In genomic region chr21:23968008-23968407, GRCh38 we compare ENCODE assay signal across 23 cellular contexts.
DNase-seq lines count a peak whose midpoint lies in the region; ATAC-seq and TF ChIP-seq lines count a peak whose summit lies in the region.
"Had no signal": no experiment of that assay in that cellular context is flagged by ENCODE, and none has a peak within 500 bp of the region (broad histone marks: within the 10 kb centered on the region; RNA-seq: fewer than 3 reads in every experiment).

No MANE protein-coding gene starts in this region.

- no peaks in the 10 kb centered on the region for H3K9me2 ChIP-seq in Loucy (replicated peaks; ENCODE audit: low read depth, low read length)

- H4K20me1 ChIP-seq in Loucy (ENCODE audit: insufficient read depth, low read length, poor library complexity, severe bottlenecking), result no peaks in the 10 kb centered on the region

- no peaks in the 10 kb centered on the region for H3K9me3 ChIP-seq in Loucy (ENCODE audit: insufficient read depth, low read depth, low read length)
- no peaks in the 10 kb centered on the region for H3K9me3 ChIP-seq in naive thymus-derived CD4-positive, alpha-beta T cell (ENCODE audit: control insufficient read depth in 2 of 3, low read length in 3 of 3)
- H3K9me3 ChIP-seq: gastroesophageal sphincter had no signal

- peak overlapping the region in 6 of 9 donors; percentile 68 to 94 (median 78) for H3K27ac Mint-ChIP-seq in naive thymus-derived CD4-positive, alpha-beta T cell
- H3K27ac Mint-ChIP-seq: CD14-positive monocyte, HFFc6 had no signal

- H3K9me3 Mint-ChIP-seq in naive thymus-derived CD4-positive, alpha-beta T cell, result peaks cover 0 to 2% (median 0%) of the 10 kb centered on the region in 11 donors
- H3K9me3 Mint-ChIP-seq: stimulated activated naive B cell treated with anti-CD40 and anti-IgM and Interleukin-4, amounts not matched to agents 10 μg/mL and 1 μg/mL and 100 μg/mL, for 72 hours; T-helper 2 cell treated with Interferon-gamma antibody and Interleukin-4, amounts not matched to agents 5 μg/mL and 100 μg/mL, for 36 hours had no signal

- H3F3A ChIP-seq in Loucy (ENCODE audit: low read depth), result no peaks in the 10 kb centered on the region

- H2AFZ ChIP-seq in Loucy (ENCODE audit: low read length), result no peak overlapping the region
- H2AFZ ChIP-seq: hepatocyte, parathyroid adenoma had no signal

- no peak for ATAC-seq in naive thymus-derived CD4-positive, alpha-beta T cell
- ATAC-seq: gastroesophageal sphincter had no signal

- DNase-seq in NCI-H146 (lab: John Stamatoyannopoulos, UW), result peak; percentile 44
- DNase-seq in NCI-H146 treated with DMSO at 0.1 percent for 48 hours (lab: John Stamatoyannopoulos, UW; ENCODE audit: unreplicated experiment), result no peak
- peak; percentile 81 for DNase-seq in NCI-H748 (lab: John Stamatoyannopoulos, UW; ENCODE audit: unreplicated experiment)
- no peak for DNase-seq in naive thymus-derived CD4-positive, alpha-beta T cell
- DNase-seq in HuH-7 (ENCODE audit: low spot score), result no peak
- DNase-seq in activated naive CD4-positive, alpha-beta T cell treated with Interleukin-2 at 50 U/mL for 16 hours, result no peak
- no peak for DNase-seq in NOMO-1 treated with dmso at 0.1 percent for 144 hours (lab: John Stamatoyannopoulos, UW; ENCODE audit: unreplicated experiment)
- DNase-seq: aorta, HFFc6, mammary epithelial cell, NCI-H2107, SIG-M5, substantia nigra had no signal

- H3K4me1 Mint-ChIP-seq in naive thymus-derived CD4-positive, alpha-beta T cell, result peaks cover 0 to 41% (median 25%) of the 10 kb centered on the region in 7 donors

- peak overlapping the region; percentile 17 for H3K4me2 ChIP-seq in Loucy (ENCODE audit: low read depth, low read length, poor library complexity, severe bottlenecking)

- H3K4me3 Mint-ChIP-seq in naive thymus-derived CD4-positive, alpha-beta T cell, result peak overlapping the region in 1 of 10 donors; percentile 66
- H3K4me3 Mint-ChIP-seq: HFFc6 had no signal

- peaks cover 0 to 17% (median 0%) of the 10 kb centered on the region in 5 donors for H3K27me3 Mint-ChIP-seq in naive thymus-derived CD4-positive, alpha-beta T cell
- H3K27me3 Mint-ChIP-seq: activated naive CD8-positive, alpha-beta T cell; stimulated activated naive B cell treated with anti-CD40 and anti-IgM and Interleukin-4, amounts not matched to agents 10 μg/mL and 1 μg/mL and 100 μg/mL, for 72 hours had no signal

- H3K36me3 Mint-ChIP-seq in naive thymus-derived CD4-positive, alpha-beta T cell, result no peaks in the 10 kb centered on the region
- H3K36me3 Mint-ChIP-seq: activated naive CD8-positive, alpha-beta T cell; CD14-positive monocyte; stimulated activated naive B cell treated with anti-CD40 and anti-IgM and Interleukin-4, amounts not matched to agents 10 μg/mL and 1 μg/mL and 100 μg/mL, for 72 hours had no signal

- H3K9ac ChIP-seq in Loucy (ENCODE audit: low read depth, low read length, poor library complexity, severe bottlenecking), result no peak overlapping the region
- H3K9ac ChIP-seq: parathyroid adenoma had no signal

- CTCF ChIA-PET in naive thymus-derived CD4-positive, alpha-beta T cell (lab: Charles Lee), result interaction anchor here (1.6 kb wide), 1 partner anchor 78 kb away, joined by 3 read pairs; no protein-coding TSS in a partner anchor

- peak overlapping the region; percentile 23 for H3K27ac ChIP-seq in naive thymus-derived CD4-positive, alpha-beta T cell (ENCODE audit: low read depth, low read length)
- H3K27ac ChIP-seq: 22Rv1, gastroesophageal sphincter, hepatocyte, parathyroid adenoma, skin epidermis had no signal

- TF ChIP-seq CTCF in Loucy (conservative IDR thresholded peaks at IDR 0.05; ENCODE audit: low read length), result no peak

- intact Hi-C loops in naive thymus-derived CD4-positive, alpha-beta T cell (cut with micrococcal nuclease), result loop anchor here (1.0 to 5.0 kb wide), 7 partner anchors 31 to 1176 kb away; no protein-coding TSS in a partner anchor

- H3K4me3 ChIP-seq in Loucy (ENCODE audit: low read length, poor library complexity, severe bottlenecking), result no peak overlapping the region
- H3K4me3 ChIP-seq in naive thymus-derived CD4-positive, alpha-beta T cell (ENCODE audit: low read length), result no peak overlapping the region
- H3K4me3 ChIP-seq: gastroesophageal sphincter, hepatocyte, skin epidermis had no signal

- H3K27me3 ChIP-seq in Loucy (ENCODE audit: insufficient read depth, low read length, poor library complexity, severe bottlenecking), result no peaks in the 10 kb centered on the region
- no peaks in the 10 kb centered on the region for H3K27me3 ChIP-seq in naive thymus-derived CD4-positive, alpha-beta T cell (ENCODE audit: control insufficient read depth in 2 of 2, insufficient read depth in 2 of 2, low read length in 2 of 2)
- H3K27me3 ChIP-seq: gastroesophageal sphincter, hepatocyte had no signal

- H3K79me2 ChIP-seq in Loucy (ENCODE audit: insufficient read depth, low read length), result no peaks in the 10 kb centered on the region
- H3K79me2 ChIP-seq: hepatocyte, parathyroid adenoma had no signal

- no peaks in the 10 kb centered on the region for H3K36me3 ChIP-seq in Loucy (ENCODE audit: insufficient read depth, low read length)
- no peaks in the 10 kb centered on the region for H3K36me3 ChIP-seq in naive thymus-derived CD4-positive, alpha-beta T cell (ENCODE audit: control insufficient read depth in 2 of 3, insufficient read depth in 3 of 3, low read length in 3 of 3)
- H3K36me3 ChIP-seq: gastroesophageal sphincter had no signal

- POLR2A ChIA-PET in naive thymus-derived CD4-positive, alpha-beta T cell (lab: Charles Lee), result no interaction called here

- peaks cover 13% of the 10 kb centered on the region for H3K4me1 ChIP-seq in Loucy (ENCODE audit: insufficient read depth, low read length, poor library complexity, severe bottlenecking)
- peaks cover 10 to 17% of the 10 kb centered on the region in 2 donors for H3K4me1 ChIP-seq in naive thymus-derived CD4-positive, alpha-beta T cell (ENCODE audit: control insufficient read depth in 2 of 2, insufficient read depth in 2 of 2, low read length in 2 of 2)
- H3K4me1 ChIP-seq: gastroesophageal sphincter, parathyroid adenoma had no signal

Comparison
In these comparisons a context has a peak if more than half of its experiments do, and no peak if none do; other contexts are left out.
1. DNase-seq: peak in NCI-H146 (single experiment) and NCI-H748 (single experiment); none in NCI-H146 treated with DMSO at 0.1 percent for 48 hours (single experiment), naive thymus-derived CD4-positive, alpha-beta T cell (0 of 9), HuH-7 (single experiment), activated naive CD4-positive, alpha-beta T cell treated with Interleukin-2 at 50 U/mL for 16 hours (single experiment) and NOMO-1 treated with dmso at 0.1 percent for 144 hours (single experiment).